In the genomic region with DNA sequence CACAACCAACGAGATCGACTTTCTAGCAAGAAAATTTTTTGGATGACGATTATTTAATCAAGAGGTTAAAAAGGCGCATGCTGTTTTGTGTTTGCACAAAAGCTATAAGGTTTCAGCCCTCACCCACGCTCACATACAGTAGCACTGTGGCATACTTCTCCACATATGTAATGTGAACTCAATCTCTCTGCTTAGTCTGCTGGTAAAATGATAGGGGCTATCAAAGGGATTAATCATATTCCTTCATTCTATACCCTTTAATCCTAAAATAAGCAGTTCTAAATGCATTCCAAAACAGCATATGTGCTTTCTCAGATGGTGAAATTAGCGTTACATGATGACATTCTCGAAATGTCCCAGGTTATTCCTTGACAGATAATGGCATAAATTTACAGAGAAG, we compare ENCODE assay signal across 16 cellular contexts.
"Had no signal": no experiment of that assay in that cellular context is flagged by ENCODE, and none has a peak within 500 bp of the region (broad histone marks: within the 10 kb centered on the region; RNA-seq: fewer than 3 reads in every experiment).

No MANE protein-coding gene starts in this region.

- DNase-seq: activated naive CD8-positive, alpha-beta T cell treated with anti-CD3 and anti-CD28 coated beads for 36 hours; cerebellar nuclear complex; dermis blood vessel endothelial cell; effector memory CD8-positive, alpha-beta T cell; head of caudate nucleus; immature natural killer cell; left cardiac atrium; midbrain; stimulated activated CD4-positive, alpha-beta T cell treated with anti-CD3 and anti-CD28 coated beads, Interleukin-12 subunit alpha, Interleukin-12 subunit beta, amount 100 ng/mL, for 4 hours; stimulated activated CD4-positive, alpha-beta T cell treated with anti-CD3 and anti-CD28 coated beads, Interleukin-2, amount 100 ng/mL, for 24 hours; T1000 had no signal

- H3K27ac ChIP-seq: thoracic aorta had no signal

- FAIRE-seq: frontal cortex had no signal

- H3K36me3 ChIP-seq: thoracic aorta had no signal

- H3K4me3 ChIP-seq: lung, thoracic aorta had no signal

- H3K9me3 ChIP-seq: thoracic aorta had no signal

- ATAC-seq: activated CD4-positive, CD25-positive, alpha-beta regulatory T cell treated with anti-CD3 and anti-CD28 coated beads, Interleukin-2, amount 50 U/mL, for 24 hours; effector memory CD8-positive, alpha-beta T cell; left cardiac atrium; stimulated activated effector memory CD8-positive, alpha-beta T cell treated with anti-CD3 and anti-CD28 coated beads, Interleukin-12 subunit alpha, Interleukin-12 subunit beta, amount 100 ng/mL, for 72 hours had no signal
